ENCODE assay signal across 28 cellular contexts in the genomic region with DNA sequence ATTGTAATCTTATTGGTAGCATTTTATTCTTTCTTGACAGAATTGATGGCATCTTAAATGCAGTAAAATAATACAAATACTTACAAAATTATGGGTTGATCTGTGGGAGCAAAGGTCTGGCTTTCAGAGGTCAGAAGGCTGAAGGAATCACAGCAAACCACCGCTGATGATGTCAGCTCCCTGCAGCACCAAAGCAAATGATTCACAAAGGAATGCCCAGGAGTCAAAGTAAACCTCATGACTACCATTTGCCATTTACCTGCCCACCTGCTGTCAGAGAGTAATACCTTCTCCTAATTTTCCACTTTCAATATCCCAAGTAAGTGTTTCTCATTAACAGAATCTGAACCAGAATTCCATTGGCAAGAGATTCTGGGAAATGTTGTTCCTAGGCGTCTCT. TPM values are rescaled to one million over a fixed set of nuclear protein-coding genes. Genes with fewer than 3 reads are reported as not detected.
DNase-seq lines count a peak whose midpoint lies in the region; ATAC-seq, FAIRE-seq and TF ChIP-seq lines count a peak whose summit lies in the region.
"Had no signal": no experiment of that assay in that cellular context is flagged by ENCODE, and none has a peak within 500 bp of the region (broad histone marks: within the 10 kb centered on the region; RNA-seq: fewer than 3 reads in every experiment).

No MANE protein-coding gene starts in this region.

- H3K9me3 ChIP-seq in PC-3 (ENCODE audit: low read length): no peaks in the 10 kb centered on the region
- no peaks in the 10 kb centered on the region for H3K9me3 ChIP-seq in hepatocyte (ENCODE audit: low read depth)
- H3K9me3 ChIP-seq: breast epithelium, esophagus squamous epithelium, gastrocnemius medialis, neutrophil had no signal

- H3K9ac ChIP-seq in PC-3 (ENCODE audit: low read length): no peak overlapping the region

- DNase-seq in NCI-H146 (lab: John Stamatoyannopoulos, UW) (peak; percentile 28), NCI-H146 treated with DMSO at 0.1 percent for 48 hours (lab: John Stamatoyannopoulos, UW; ENCODE audit: unreplicated experiment) (no peak), PC-3 (peak; percentile 28), hepatocyte (ENCODE audit: low spot score) (peak; percentile 28), urothelium cell line (ENCODE audit: low spot score) (peak; percentile 16), iPS-NIHi11 (ENCODE audit: low spot score) (no peak), NCI-H524 treated with DMSO at 0.1 percent for 48 hours (lab: John Stamatoyannopoulos, UW) (no peak), HFFc6 (no peak)
- DNase-seq: activated CD8-positive, alpha-beta T cell treated with anti-CD3 and anti-CD28 coated beads, Interleukin-2, amount 10 ng/mL, durations not matched to agents 7 days and 5 days; activated gamma-delta T cell treated with Interleukin-2 at 50 U/mL for 16 hours; activated T-cell treated with anti-CD3 and anti-CD28 coated beads for 4 hours; CD4-positive, alpha-beta memory T cell; DMS 273 treated with DMSO at 0.1 percent for 48 hours; effector memory CD4-positive, alpha-beta T cell; esophagus squamous epithelium; gastrocnemius medialis; IMR-90; left cardiac atrium; NCI-H1417; NCI-H526 had no signal

- H3K4me1 ChIP-seq in PC-3 (ENCODE audit: insufficient read depth, low read length) (no peaks in the 10 kb centered on the region), hepatocyte (ENCODE audit: insufficient read depth) (no peaks in the 10 kb centered on the region)
- H3K4me1 ChIP-seq: breast epithelium, esophagus squamous epithelium, gastrocnemius medialis had no signal

- 69% methylated on average over 2 of the region's 2 CpGs for WGBS in hepatocyte (ENCODE audit: low lambda C conversion rate, missing lambda C conversion rate)

- peaks cover 2% of the 10 kb centered on the region; the same call in 1 of the 2 replicates for H3K27me3 Mint-ChIP-seq in HFFc6 (ENCODE audit: insufficient read depth)

- H3K9me2 ChIP-seq in PC-3 (replicated peaks; ENCODE audit: low read length) (no peaks in the 10 kb centered on the region), hepatocyte (replicated peaks; ENCODE audit: insufficient read depth) (no peaks in the 10 kb centered on the region)

- H3K27ac Mint-ChIP-seq in HFFc6: no peak overlapping the region
- H3K27ac Mint-ChIP-seq: activated CD8-positive, alpha-beta T cell treated with anti-CD3 and anti-CD28 coated beads, Interleukin-2, amount 10 ng/mL, durations not matched to agents 7 days and 5 days; CD4-positive, alpha-beta memory T cell; memory B cell; T-helper 1 cell treated with Interleukin-12 subunit alpha and Interleukin-12 subunit beta and Interleukin-4 antibody, amounts not matched to agents 30 μg/mL and 1 μg/mL, for 36 hours had no signal

- H3K4me2 ChIP-seq in PC-3 (ENCODE audit: low read length) (no peak overlapping the region), hepatocyte (no peak overlapping the region)

- FAIRE-seq in urothelium cell line (lab: Jason Lieb, UNC): no peak
- FAIRE-seq: colon had no signal

- H3K36me3 ChIP-seq in PC-3 (ENCODE audit: low read depth, low read length): no peaks in the 10 kb centered on the region
- no peaks in the 10 kb centered on the region for H3K36me3 ChIP-seq in hepatocyte (replicated peaks; ENCODE audit: insufficient read depth, low read depth)
- H3K36me3 ChIP-seq: breast epithelium, esophagus squamous epithelium, gastrocnemius medialis, neutrophil had no signal

- no peak for TF ChIP-seq CTCF in PC-3 (conservative IDR thresholded peaks at IDR 0.05; ENCODE audit: low read depth, low read length)
- TF ChIP-seq CTCF in hepatocyte (IDR thresholded peaks at IDR 0.05; ENCODE audit: poor library complexity): no peak
- no peak for TF ChIP-seq CTCF in HFFc6 (IDR thresholded peaks at IDR 0.05)

- H2AFZ ChIP-seq in PC-3 (ENCODE audit: low read length): no peak overlapping the region
- H2AFZ ChIP-seq in hepatocyte: no peak overlapping the region

- BruUV-seq in PC-3 (replicated peaks; lab: Mats Ljungman, UMichigan): no TSS peak

- POLR2A ChIA-PET in PC-3 (lab: Charles Lee; ENCODE audit: unreplicated experiment): no interaction called here

- H3K4me3 ChIP-seq in PC-3 (ENCODE audit: low read length) (no peak overlapping the region), hepatocyte (no peak overlapping the region)
- H3K4me3 ChIP-seq: breast epithelium, esophagus squamous epithelium, gastrocnemius medialis, skin epidermis had no signal

- H3K9me3 Mint-ChIP-seq in HFFc6: no peaks in the 10 kb centered on the region
- H3K9me3 Mint-ChIP-seq: CD4-positive, alpha-beta memory T cell; memory B cell; T-helper 1 cell treated with Interleukin-12 subunit alpha and Interleukin-12 subunit beta and Interleukin-4 antibody, amounts not matched to agents 30 μg/mL and 1 μg/mL, for 36 hours had no signal

- no peaks in the 10 kb centered on the region for H3F3A ChIP-seq in PC-3 (ENCODE audit: low read length, unreplicated experiment)

- no peak overlapping the region for H3K27ac ChIP-seq in PC-3 (ENCODE audit: low read length)
- no peak overlapping the region for H3K27ac ChIP-seq in hepatocyte
- H3K27ac ChIP-seq: 22Rv1, breast epithelium, esophagus squamous epithelium, gastrocnemius medialis, HL-60, neutrophil, skin epidermis had no signal

- no peaks in the 10 kb centered on the region for H4K20me1 ChIP-seq in PC-3 (ENCODE audit: low read length)
- no peaks in the 10 kb centered on the region for H4K20me1 ChIP-seq in hepatocyte (ENCODE audit: insufficient read depth, poor library complexity, severe bottlenecking)

- intact Hi-C loops in PC-3 (cut with micrococcal nuclease): no loop called here

- H3K36me3 Mint-ChIP-seq in HFFc6 (ENCODE audit: low read depth): no peaks in the 10 kb centered on the region
- H3K36me3 Mint-ChIP-seq: CD4-positive, alpha-beta memory T cell; memory B cell had no signal

- ATAC-seq in PC-3: no peak
- ATAC-seq: activated CD8-positive, alpha-beta T cell treated with anti-CD3 and anti-CD28 coated beads, Interleukin-2, amount 10 ng/mL, durations not matched to agents 7 days and 5 days; gastrocnemius medialis; left cardiac atrium had no signal

- CTCF ChIA-PET in PC-3 (lab: Charles Lee): no interaction called here

- H3K79me2 ChIP-seq in PC-3 (ENCODE audit: low read length) (no peaks in the 10 kb centered on the region), hepatocyte (no peaks in the 10 kb centered on the region)

- H3K27me3 ChIP-seq in PC-3 (ENCODE audit: low read length) (peaks cover 14% of the 10 kb centered on the region; the same call in 1 of the 2 replicates), hepatocyte (no peaks in the 10 kb centered on the region)
- H3K27me3 ChIP-seq: breast epithelium, esophagus squamous epithelium, gastrocnemius medialis, neutrophil had no signal

- H3K4me3 Mint-ChIP-seq in HFFc6: no peak overlapping the region
- H3K4me3 Mint-ChIP-seq: activated CD8-positive, alpha-beta T cell treated with anti-CD3 and anti-CD28 coated beads, Interleukin-2, amount 10 ng/mL, durations not matched to agents 7 days and 5 days; CD4-positive, alpha-beta memory T cell; memory B cell; T-helper 1 cell treated with Interleukin-12 subunit alpha and Interleukin-12 subunit beta and Interleukin-4 antibody, amounts not matched to agents 30 μg/mL and 1 μg/mL, for 36 hours had no signal

- H3K4me1 Mint-ChIP-seq in HFFc6 (ENCODE audit: low read depth): peaks cover 5% of the 10 kb centered on the region; the same call in 1 of the 2 replicates
- H3K4me1 Mint-ChIP-seq: CD4-positive, alpha-beta memory T cell; memory B cell had no signal

RNA-seq across cellular contexts. Expression of gene CPA3, which starts 46.1 kb away (rescaled TPM):
- not detected in 2 replicates for total RNA-seq in PC-3 (2014; rRNA removed)
- 0.08 and 1.1 TPM in 2 replicates for total RNA-seq in hepatocyte
- polyA plus RNA-seq in hepatocyte: 0.68 TPM in 1 of 2 replicates, not detected in the other
- total RNA-seq in HFFc6 (2021; fragmentation: NEBNext Ultra II Directional; extraction: Animal tissue kit (Norgen Biotek cat#: 25700)): under 1 TPM; 0.21 to 0.88 (median 0.36) TPM
- total RNA-seq: activated CD8-positive, alpha-beta T cell treated with anti-CD3 and anti-CD28 coated beads, Interleukin-2, amount 10 ng/mL, durations not matched to agents 7 days and 5 days; CD4-positive, alpha-beta memory T cell; IMR-90 had no signal
- polyA plus RNA-seq: CD4-positive, alpha-beta memory T cell had no signal

Comparison
In these comparisons a context has a peak if more than half of its experiments do, and no peak if none do; other contexts are left out.
1. DNase-seq: peak in NCI-H146 (single experiment), PC-3 (single experiment), hepatocyte (single experiment) and urothelium cell line (single experiment); none in NCI-H146 treated with DMSO at 0.1 percent for 48 hours (single experiment), iPS-NIHi11 (single experiment), NCI-H524 treated with DMSO at 0.1 percent for 48 hours (single experiment) and HFFc6 (single experiment).